ENCODE assay signal across 13 cellular contexts in the genomic region with DNA sequence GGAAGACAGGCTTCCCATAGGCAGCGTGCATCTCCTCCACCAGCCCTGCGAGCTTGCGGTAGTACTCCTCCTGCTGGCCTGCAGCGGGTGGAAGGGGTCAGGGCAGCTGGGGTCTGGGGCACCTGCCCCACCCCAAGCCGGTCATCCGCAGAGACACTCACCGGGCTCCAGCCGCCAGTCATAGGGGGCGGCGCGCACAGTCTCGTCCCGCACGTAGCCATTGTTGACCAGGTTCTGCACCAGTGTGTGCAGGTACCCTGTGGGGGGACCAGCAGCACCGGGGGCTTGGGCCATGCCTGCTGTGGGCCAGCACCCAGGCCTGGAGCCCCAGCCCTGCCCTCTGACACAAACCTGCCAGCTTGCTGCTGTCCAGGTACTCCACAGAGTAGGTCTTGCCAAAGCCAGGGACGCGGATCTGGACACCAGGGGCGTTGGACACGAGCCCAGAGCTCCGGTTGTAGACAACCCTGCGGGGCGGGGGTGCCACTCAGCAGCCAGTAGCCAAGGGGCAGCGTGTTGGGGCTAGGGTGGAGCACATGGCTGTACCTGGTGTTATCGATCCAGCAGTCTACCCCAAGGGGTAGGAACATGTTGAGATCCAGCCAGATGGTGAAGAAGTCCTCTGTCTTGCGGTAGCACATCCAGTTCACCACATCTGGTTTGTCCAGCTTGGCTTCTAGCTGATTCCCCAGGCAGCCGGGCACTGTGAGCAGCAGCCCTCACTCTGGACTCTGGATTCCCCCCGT. TPM values are rescaled to one million over a fixed set of nuclear protein-coding genes. Genes with fewer than 3 reads are reported as not detected.
DNase-seq lines count a peak whose midpoint lies in the region; ATAC-seq, FAIRE-seq and TF ChIP-seq lines count a peak whose summit lies in the region.
"Had no signal": no experiment of that assay in that cellular context is flagged by ENCODE, and none has a peak within 500 bp of the region (broad histone marks: within the 10 kb centered on the region; RNA-seq: fewer than 3 reads in every experiment).

No MANE protein-coding gene starts in this region.

- H3K4me1 Mint-ChIP-seq in stimulated activated naive CD8-positive, alpha-beta T cell treated with anti-CD3 and anti-CD28 coated beads, Interleukin-15, amount 100 ng/mL, for 72 hours, result peaks cover 40% of the 10 kb centered on the region

- H3K4me1 ChIP-seq in HepG2 (ENCODE audit: insufficient read depth, low read length) (peaks cover 54% of the 10 kb centered on the region), vagina (peaks cover 51% of the 10 kb centered on the region)

- H3K27ac Mint-ChIP-seq in stimulated activated naive CD8-positive, alpha-beta T cell treated with anti-CD3 and anti-CD28 coated beads, Interleukin-15, amount 100 ng/mL, for 72 hours, result no peak overlapping the region

- H3K4me3 ChIP-seq in HepG2 (replicated peaks in 1 of 3; ENCODE audit: insufficient read depth in 1 of 3, low read depth in 2 of 3, low read length in 3 of 3), result peak overlapping the region in 2 of 3 experiments; percentile 55 to 65; a peak in 3 of 6 replicates
- H3K4me3 ChIP-seq in vagina, result no peak overlapping the region
- H3K4me3 ChIP-seq: smooth muscle cell had no signal

- TF ChIP-seq CTCF in HepG2 (CRISPR knock-in tag; IDR thresholded peaks at IDR 0.05) (no peak), vagina (IDR thresholded peaks at IDR 0.05) (no peak)

- H3K36me3 ChIP-seq in HepG2 (replicated peaks in 1 of 2; ENCODE audit: control insufficient read depth in 1 of 2, insufficient read depth in 2 of 2, low read length in 2 of 2) (peaks cover 26 to 41% of the 10 kb centered on the region in 2 experiments), vagina (peaks cover 0 to 34% of the 10 kb centered on the region in 2 donors)

- 32% methylated on average over 14 of the region's 27 CpGs for WGBS in HepG2 (ENCODE audit: low lambda C conversion rate)

- TF ChIP-seq RAD21 in HepG2 (CRISPR knock-in tag; IDR thresholded peaks at IDR 0.05), result no peak; the same call in 1 of the 2 replicates

- no peak for DNase-seq in stimulated activated naive CD8-positive, alpha-beta T cell treated with anti-CD3 and anti-CD28 coated beads, Interleukin-15, amount 100 ng/mL, for 72 hours
- no peak for DNase-seq in stimulated activated naive CD8-positive, alpha-beta T cell treated with anti-CD3 and anti-CD28 coated beads, Interleukin-15, Interleukin-2, amounts not matched to agents 100 U/mL and 50 U/mL, for 24 hours
- DNase-seq in HepG2 (ENCODE audit: low spot score), result peak; percentile 38
- DNase-seq in vagina (ENCODE audit: extremely low spot score in 2 of 2), result no peak
- DNase-seq in HPDE6-E6E7 (ENCODE audit: extremely low spot score), result no peak
- DNase-seq: DMS 273 treated with DMSO at 0.1 percent for 48 hours; NCI-H2081 treated with DMSO at 0.1 percent for 48 hours; NK-92 treated with Interleukin-12 subunit alpha and Interleukin-12 subunit beta, amount 100 ng/mL, for 24 hours had no signal

- no peaks in the 10 kb centered on the region for H3K79me2 ChIP-seq in HepG2 (ENCODE audit: insufficient read depth, low read length)

- BruUV-seq in HepG2 (replicated peaks; lab: Mats Ljungman, UMichigan), result TSS peak; percentile 54

- TF ChIP-seq POLR2A in HepG2 (IDR thresholded peaks at IDR 0.05; ENCODE audit: insufficient read depth in 1 of 2, low read depth in 2 of 2, low read length in 2 of 2) (peak in 1 of 2 experiments; percentile 54; a peak in 2 of 4 replicates), vagina (IDR thresholded peaks at IDR 0.05) (no peak)

- peak; percentile 18 for FAIRE-seq in HepG2 (lab: Jason Lieb, UNC)
- FAIRE-seq: astrocyte had no signal

- TF ChIP-seq EP300 in HepG2 (IDR thresholded peaks at IDR 0.05; ENCODE audit: low read depth in 2 of 2, low read length in 2 of 2) (no peak), HepG2 (CRISPR knock-in tag; IDR thresholded peaks at IDR 0.05; ENCODE audit: borderline replicate concordance) (no peak)

- no peaks in the 10 kb centered on the region for H3K9me3 Mint-ChIP-seq in stimulated activated naive CD8-positive, alpha-beta T cell treated with anti-CD3 and anti-CD28 coated beads, Interleukin-15, amount 100 ng/mL, for 72 hours
- H3K9me3 Mint-ChIP-seq: neural crest cell had no signal

- H2AFZ ChIP-seq in HepG2 (ENCODE audit: low read length), result no peak overlapping the region

- in situ Hi-C loops in HepG2 (cut with HindIII; ENCODE audit: extremely low pct_ligation_motif_present, low pct_unique_long_range_greater_than_20kb), result loop anchor here (5.0 kb wide), 1 partner anchor 100 kb away; no protein-coding TSS in a partner anchor

- H3K4me3 Mint-ChIP-seq in stimulated activated naive CD8-positive, alpha-beta T cell treated with anti-CD3 and anti-CD28 coated beads, Interleukin-15, amount 100 ng/mL, for 72 hours, result no peak overlapping the region

- intact Hi-C loops in HepG2 (cut with micrococcal nuclease; ENCODE audit: unreplicated experiment) (loop anchor here (1.0 to 2.0 kb wide), 3 partner anchors 7 to 98 kb away; partner anchors contain the start of gene SLC12A4), vagina (cut with DNase I) (no loop called here)

- peaks cover 17% of the 10 kb centered on the region; the same call in 1 of the 2 replicates for H4K20me1 ChIP-seq in HepG2 (ENCODE audit: insufficient read depth, low read length)

- no peaks in the 10 kb centered on the region for H3K9me3 ChIP-seq in HepG2 (ENCODE audit: low read length)
- no peaks in the 10 kb centered on the region for H3K9me3 ChIP-seq in vagina

- ATAC-seq in stimulated activated naive CD8-positive, alpha-beta T cell treated with anti-CD3 and anti-CD28 coated beads, Interleukin-15, amount 100 ng/mL, for 72 hours, result peak; percentile 12
- no peak for ATAC-seq in stimulated activated naive CD8-positive, alpha-beta T cell treated with anti-CD3 and anti-CD28 coated beads, Interleukin-15, Interleukin-2, amounts not matched to agents 100 U/mL and 50 U/mL, for 24 hours
- ATAC-seq in HepG2, result peak; percentile 27
- no peak for ATAC-seq in HG02759 (IDR thresholded peaks at IDR 0.05; ENCODE audit: unreplicated experiment)

- H3K9ac ChIP-seq in HepG2 (ENCODE audit: insufficient read depth, low read depth, low read length), result peak overlapping the region; percentile 59

- H3K4me2 ChIP-seq in HepG2 (ENCODE audit: low read depth, low read length), result peak overlapping the region; percentile 72
- H3K4me2 ChIP-seq: smooth muscle cell had no signal

- POLR2A ChIA-PET in HepG2 (lab: Yijun Ruan, JAX), result interaction anchor here (0.8 to 13.6 kb wide), 20 partner anchors 8 to 321 kb away, joined by 3 to 226 read pairs (median 8); partner anchors contain the start of genes ACD, CTRL, DDX28 and DUS2

- H3K27me3 Mint-ChIP-seq in stimulated activated naive CD8-positive, alpha-beta T cell treated with anti-CD3 and anti-CD28 coated beads, Interleukin-15, amount 100 ng/mL, for 72 hours, result no peaks in the 10 kb centered on the region

- CTCF ChIA-PET in HepG2 (lab: Yijun Ruan, JAX; ENCODE audit: low intra/inter-chr PET ratio, low total read pairs), result interaction anchor here (1.3 kb wide), 2 partner anchors 59 to 126 kb away, joined by 8 read pairs; no protein-coding TSS in a partner anchor

- H3K27ac ChIP-seq in HepG2 (ENCODE audit: extremely low read length, insufficient read depth, low read length) (peak overlapping the region; percentile 85), vagina (peak overlapping the region; percentile 84)

- H3K27me3 ChIP-seq in HepG2 (ENCODE audit: control insufficient read depth in 1 of 2, insufficient read depth in 2 of 2, low read length in 2 of 2), result no peaks in the 10 kb centered on the region
- no peaks in the 10 kb centered on the region for H3K27me3 ChIP-seq in vagina

RNA-seq across cellular contexts. Expression of gene LCAT, which starts 1.2 kb away (rescaled TPM):
- 13.2 and 36.1 TPM in 2 replicates for total RNA-seq in HepG2 (2016; rRNA removed; fragmentation: Illumina TruSeq; extraction: Trizol)
- total RNA-seq in HepG2 (2016; cell fraction: cytosol; rRNA removed; fragmentation: Illumina TruSeq; extraction: Trizol; ENCODE audit: low read depth), result 21.4 and 35.2 TPM in 2 replicates
- total RNA-seq in HepG2 (2016; cell fraction: insoluble cytoplasmic fraction; rRNA removed; fragmentation: Illumina TruSeq; extraction: Trizol), result 15.3 and 43.4 TPM in 2 replicates
- total RNA-seq in HepG2 (2016; cell fraction: membrane; rRNA removed; fragmentation: Illumina TruSeq; extraction: Trizol), result 28.1 and 30.3 TPM in 2 replicates
- total RNA-seq in HepG2 (2016; cell fraction: nucleus; rRNA removed; fragmentation: Illumina TruSeq; extraction: Trizol), result 38.4 and 54.9 TPM in 2 replicates
- polyA plus RNA-seq in HepG2 (2011; rRNA removed), result 38.9 and 46.0 TPM in 2 replicates
- 19.5 and 23.4 TPM in 2 replicates for polyA plus RNA-seq in HepG2 (2011; cell fraction: cytosol; rRNA removed)
- polyA plus RNA-seq in HepG2 (2011; cell fraction: nucleus; rRNA removed), result 217 and 291 TPM in 2 replicates
- polyA plus RNA-seq in HepG2 (2012), result 56.2 and 59.4 TPM in 2 replicates
- polyA plus RNA-seq in HepG2 (2016; cell fraction: cytosol; fragmentation: Illumina TruSeq; extraction: Trizol; ENCODE audit: low read depth), result 28.0 and 29.1 TPM in 2 replicates
- polyA plus RNA-seq in HepG2 (2016; cell fraction: insoluble cytoplasmic fraction; fragmentation: Illumina TruSeq; extraction: Trizol; ENCODE audit: low read depth), result 16.8 and 22.2 TPM in 2 replicates
- 27.6 and 33.3 TPM in 2 replicates for polyA plus RNA-seq in HepG2 (2016; cell fraction: membrane; fragmentation: Illumina TruSeq; extraction: Trizol; ENCODE audit: low read depth)
- polyA plus RNA-seq in HepG2 (2016; cell fraction: nucleus; fragmentation: Illumina TruSeq; extraction: Trizol; ENCODE audit: insufficient read depth, low read depth), result 213 and 231 TPM in 2 replicates
- polyA minus RNA-seq in HepG2 (2011; rRNA and poly(A)+ RNA removed; ENCODE audit: low replicate concordance), result 3.9 and 39.1 TPM in 2 replicates
- 12.8 and 12.9 TPM in 2 replicates for polyA minus RNA-seq in HepG2 (2011; cell fraction: cytosol; rRNA and poly(A)+ RNA removed)
- polyA minus RNA-seq in HepG2 (2011; cell fraction: nucleus; rRNA and poly(A)+ RNA removed), result 24.2 and 31.6 TPM in 2 replicates
- 33.4 TPM for total RNA-seq in vagina

RNA-seq across cellular contexts. Expression of gene PSMB10, which starts 6.0 kb away (rescaled TPM):
- total RNA-seq in HepG2 (2016; rRNA removed; fragmentation: Illumina TruSeq; extraction: Trizol) (65.9 and 71.3 TPM in 2 replicates), vagina (45.2 TPM)
- total RNA-seq in HepG2 (2016; cell fraction: cytosol; rRNA removed; fragmentation: Illumina TruSeq; extraction: Trizol; ENCODE audit: low read depth), result 135 and 146 TPM in 2 replicates
- 68.9 and 72.1 TPM in 2 replicates for total RNA-seq in HepG2 (2016; cell fraction: insoluble cytoplasmic fraction; rRNA removed; fragmentation: Illumina TruSeq; extraction: Trizol)
- 107 and 122 TPM in 2 replicates for total RNA-seq in HepG2 (2016; cell fraction: membrane; rRNA removed; fragmentation: Illumina TruSeq; extraction: Trizol)
- total RNA-seq in HepG2 (2016; cell fraction: nucleus; rRNA removed; fragmentation: Illumina TruSeq; extraction: Trizol), result 28.4 and 28.5 TPM in 2 replicates
- polyA plus RNA-seq in HepG2 (2011; rRNA removed), result 12.7 and 17.8 TPM in 2 replicates
- 15.3 and 32.0 TPM in 2 replicates for polyA plus RNA-seq in HepG2 (2011; cell fraction: cytosol; rRNA removed)
- polyA plus RNA-seq in HepG2 (2011; cell fraction: nucleus; rRNA removed), result 23.8 and 27.0 TPM in 2 replicates
- 20.6 and 20.8 TPM in 2 replicates for polyA plus RNA-seq in HepG2 (2012)
- polyA plus RNA-seq in HepG2 (2016; cell fraction: cytosol; fragmentation: Illumina TruSeq; extraction: Trizol; ENCODE audit: low read depth), result 128 and 158 TPM in 2 replicates
- 65.0 and 66.8 TPM in 2 replicates for polyA plus RNA-seq in HepG2 (2016; cell fraction: insoluble cytoplasmic fraction; fragmentation: Illumina TruSeq; extraction: Trizol; ENCODE audit: low read depth)
- polyA plus RNA-seq in HepG2 (2016; cell fraction: membrane; fragmentation: Illumina TruSeq; extraction: Trizol; ENCODE audit: low read depth), result 86.7 and 90.6 TPM in 2 replicates
- 32.5 and 33.1 TPM in 2 replicates for polyA plus RNA-seq in HepG2 (2016; cell fraction: nucleus; fragmentation: Illumina TruSeq; extraction: Trizol; ENCODE audit: insufficient read depth, low read depth)
- 16.1 and 17.6 TPM in 2 replicates for polyA minus RNA-seq in HepG2 (2011; rRNA and poly(A)+ RNA removed; ENCODE audit: low replicate concordance)
- 5.4 and 12.7 TPM in 2 replicates for polyA minus RNA-seq in HepG2 (2011; cell fraction: cytosol; rRNA and poly(A)+ RNA removed)
- polyA minus RNA-seq in HepG2 (2011; cell fraction: nucleus; rRNA and poly(A)+ RNA removed), result 7.2 and 9.8 TPM in 2 replicates

RNA-seq across cellular contexts. Expression of gene CTRL, which starts 11.0 kb away (rescaled TPM):
- total RNA-seq in HepG2 (2016; rRNA removed; fragmentation: Illumina TruSeq; extraction: Trizol) (1.1 and 2.7 TPM in 2 replicates), vagina (3.2 TPM)
- 1.7 and 2.0 TPM in 2 replicates for total RNA-seq in HepG2 (2016; cell fraction: cytosol; rRNA removed; fragmentation: Illumina TruSeq; extraction: Trizol; ENCODE audit: low read depth)
- 1.9 and 2.5 TPM in 2 replicates for total RNA-seq in HepG2 (2016; cell fraction: insoluble cytoplasmic fraction; rRNA removed; fragmentation: Illumina TruSeq; extraction: Trizol)
- 2.8 and 4.0 TPM in 2 replicates for total RNA-seq in HepG2 (2016; cell fraction: membrane; rRNA removed; fragmentation: Illumina TruSeq; extraction: Trizol)
- total RNA-seq in HepG2 (2016; cell fraction: nucleus; rRNA removed; fragmentation: Illumina TruSeq; extraction: Trizol), result 2.4 and 3.4 TPM in 2 replicates
- polyA plus RNA-seq in HepG2 (2011; rRNA removed), result 1.7 and 1.9 TPM in 2 replicates
- 0.82 and 1.1 TPM in 2 replicates for polyA plus RNA-seq in HepG2 (2011; cell fraction: cytosol; rRNA removed)
- polyA plus RNA-seq in HepG2 (2011; cell fraction: nucleus; rRNA removed), result 8.1 and 10.3 TPM in 2 replicates
- polyA plus RNA-seq in HepG2 (2012), result 0.86 and 2.7 TPM in 2 replicates
- 2.1 and 2.2 TPM in 2 replicates for polyA plus RNA-seq in HepG2 (2016; cell fraction: cytosol; fragmentation: Illumina TruSeq; extraction: Trizol; ENCODE audit: low read depth)
- 0.96 and 3.6 TPM in 2 replicates for polyA plus RNA-seq in HepG2 (2016; cell fraction: insoluble cytoplasmic fraction; fragmentation: Illumina TruSeq; extraction: Trizol; ENCODE audit: low read depth)
- 1.7 and 2.4 TPM in 2 replicates for polyA plus RNA-seq in HepG2 (2016; cell fraction: membrane; fragmentation: Illumina TruSeq; extraction: Trizol; ENCODE audit: low read depth)
- 6.3 and 7.8 TPM in 2 replicates for polyA plus RNA-seq in HepG2 (2016; cell fraction: nucleus; fragmentation: Illumina TruSeq; extraction: Trizol; ENCODE audit: insufficient read depth, low read depth)
- polyA minus RNA-seq in HepG2 (2011; rRNA and poly(A)+ RNA removed; ENCODE audit: low replicate concordance), result 1.8 and 2.2 TPM in 2 replicates
- not detected in 2 replicates for polyA minus RNA-seq in HepG2 (2011; cell fraction: cytosol; rRNA and poly(A)+ RNA removed)
- 0.90 and 2.0 TPM in 2 replicates for polyA minus RNA-seq in HepG2 (2011; cell fraction: nucleus; rRNA and poly(A)+ RNA removed)

RNA-seq across cellular contexts. Expression of gene SLC12A4, which starts 25.8 kb away (rescaled TPM):
- total RNA-seq in HepG2 (2016; rRNA removed; fragmentation: Illumina TruSeq; extraction: Trizol), result 23.1 and 65.1 TPM in 2 replicates
- 26.9 and 34.0 TPM in 2 replicates for total RNA-seq in HepG2 (2016; cell fraction: cytosol; rRNA removed; fragmentation: Illumina TruSeq; extraction: Trizol; ENCODE audit: low read depth)
- 17.0 and 65.2 TPM in 2 replicates for total RNA-seq in HepG2 (2016; cell fraction: insoluble cytoplasmic fraction; rRNA removed; fragmentation: Illumina TruSeq; extraction: Trizol)
- 31.5 and 34.1 TPM in 2 replicates for total RNA-seq in HepG2 (2016; cell fraction: membrane; rRNA removed; fragmentation: Illumina TruSeq; extraction: Trizol)
- total RNA-seq in HepG2 (2016; cell fraction: nucleus; rRNA removed; fragmentation: Illumina TruSeq; extraction: Trizol), result 87.0 and 109 TPM in 2 replicates
- 84.3 and 134 TPM in 2 replicates for polyA plus RNA-seq in HepG2 (2011; rRNA removed)
- polyA plus RNA-seq in HepG2 (2011; cell fraction: cytosol; rRNA removed), result 42.1 and 54.3 TPM in 2 replicates
- 687 and 790 TPM in 2 replicates for polyA plus RNA-seq in HepG2 (2011; cell fraction: nucleus; rRNA removed)
- polyA plus RNA-seq in HepG2 (2012), result 66.6 and 79.4 TPM in 2 replicates
- polyA plus RNA-seq in HepG2 (2016; cell fraction: cytosol; fragmentation: Illumina TruSeq; extraction: Trizol; ENCODE audit: low read depth), result 9.6 and 12.5 TPM in 2 replicates
- 12.0 and 18.1 TPM in 2 replicates for polyA plus RNA-seq in HepG2 (2016; cell fraction: insoluble cytoplasmic fraction; fragmentation: Illumina TruSeq; extraction: Trizol; ENCODE audit: low read depth)
- polyA plus RNA-seq in HepG2 (2016; cell fraction: membrane; fragmentation: Illumina TruSeq; extraction: Trizol; ENCODE audit: low read depth), result 17.2 and 19.1 TPM in 2 replicates
- 253 and 270 TPM in 2 replicates for polyA plus RNA-seq in HepG2 (2016; cell fraction: nucleus; fragmentation: Illumina TruSeq; extraction: Trizol; ENCODE audit: insufficient read depth, low read depth)
- polyA minus RNA-seq in HepG2 (2011; rRNA and poly(A)+ RNA removed; ENCODE audit: low replicate concordance), result 74.6 and 238 TPM in 2 replicates
- 48.3 and 54.6 TPM in 2 replicates for polyA minus RNA-seq in HepG2 (2011; cell fraction: cytosol; rRNA and poly(A)+ RNA removed)
- polyA minus RNA-seq in HepG2 (2011; cell fraction: nucleus; rRNA and poly(A)+ RNA removed), result 152 and 193 TPM in 2 replicates
- 43.2 TPM for total RNA-seq in vagina

RNA-seq across cellular contexts. Expression of gene DPEP3, which starts 37.6 kb away (rescaled TPM):
- not detected in 2 replicates for total RNA-seq in HepG2 (2016; rRNA removed; fragmentation: Illumina TruSeq; extraction: Trizol)
- total RNA-seq in HepG2 (2016; cell fraction: cytosol; rRNA removed; fragmentation: Illumina TruSeq; extraction: Trizol; ENCODE audit: low read depth), result not detected in 2 replicates
- total RNA-seq in HepG2 (2016; cell fraction: insoluble cytoplasmic fraction; rRNA removed; fragmentation: Illumina TruSeq; extraction: Trizol), result not detected in 2 replicates
- total RNA-seq in HepG2 (2016; cell fraction: membrane; rRNA removed; fragmentation: Illumina TruSeq; extraction: Trizol), result not detected in 2 replicates
- not detected in 2 replicates for total RNA-seq in HepG2 (2016; cell fraction: nucleus; rRNA removed; fragmentation: Illumina TruSeq; extraction: Trizol)
- polyA plus RNA-seq in HepG2 (2011; rRNA removed), result not detected in 2 replicates
- not detected in 2 replicates for polyA plus RNA-seq in HepG2 (2011; cell fraction: cytosol; rRNA removed)
- not detected in 2 replicates for polyA plus RNA-seq in HepG2 (2011; cell fraction: nucleus; rRNA removed)
- polyA plus RNA-seq in HepG2 (2012), result not detected in 2 replicates
- not detected in 2 replicates for polyA plus RNA-seq in HepG2 (2016; cell fraction: cytosol; fragmentation: Illumina TruSeq; extraction: Trizol; ENCODE audit: low read depth)
- polyA plus RNA-seq in HepG2 (2016; cell fraction: insoluble cytoplasmic fraction; fragmentation: Illumina TruSeq; extraction: Trizol; ENCODE audit: low read depth), result not detected in 2 replicates
- polyA plus RNA-seq in HepG2 (2016; cell fraction: membrane; fragmentation: Illumina TruSeq; extraction: Trizol; ENCODE audit: low read depth), result not detected in 2 replicates
- not detected in 2 replicates for polyA plus RNA-seq in HepG2 (2016; cell fraction: nucleus; fragmentation: Illumina TruSeq; extraction: Trizol; ENCODE audit: insufficient read depth, low read depth)
- polyA minus RNA-seq in HepG2 (2011; rRNA and poly(A)+ RNA removed; ENCODE audit: low replicate concordance), result not detected in 2 replicates
- polyA minus RNA-seq in HepG2 (2011; cell fraction: cytosol; rRNA and poly(A)+ RNA removed), result not detected in 2 replicates
- not detected in 2 replicates for polyA minus RNA-seq in HepG2 (2011; cell fraction: nucleus; rRNA and poly(A)+ RNA removed)
- not detected for total RNA-seq in vagina
- total RNA-seq: astrocyte, LHCN-M2, neural crest cell, smooth muscle cell had no signal
- polyA plus RNA-seq: smooth muscle cell had no signal

Comparison
In these comparisons a context has a peak if more than half of its experiments do, and no peak if none do; other contexts are left out.
1. ATAC-seq: peak in stimulated activated naive CD8-positive, alpha-beta T cell treated with anti-CD3 and anti-CD28 coated beads, Interleukin-15, amount 100 ng/mL, for 72 hours (single experiment) and HepG2 (single experiment); none in stimulated activated naive CD8-positive, alpha-beta T cell treated with anti-CD3 and anti-CD28 coated beads, Interleukin-15, Interleukin-2, amounts not matched to agents 100 U/mL and 50 U/mL, for 24 hours (single experiment) and HG02759 (single experiment).
2. H3K4me3 ChIP-seq: peak in HepG2 (2 of 3); none in vagina (0 of 2).